Comparison of ENCODE assay signal across 23 cellular contexts in genomic region chr3:58557496-58557895, GRCh38. TPM values are rescaled to one million over a fixed set of nuclear protein-coding genes. Genes with fewer than 3 reads are reported as not detected.
"Had no signal": no experiment of that assay in that cellular context is flagged by ENCODE, and none has a peak within 500 bp of the region (broad histone marks: within the 10 kb centered on the region; RNA-seq: fewer than 3 reads in every experiment).

No MANE protein-coding gene starts in this region.

- H3K4me1 ChIP-seq: psoas muscle had no signal

- H3K36me3 ChIP-seq: brain microvascular endothelial cell had no signal

- H3K27ac ChIP-seq: brain microvascular endothelial cell, esophagus muscularis mucosa, heart right ventricle, psoas muscle had no signal

- H3K4me1 Mint-ChIP-seq: activated CD4-positive, alpha-beta T cell treated with anti-CD3 and anti-CD28 coated beads for 36 hours; activated naive CD8-positive, alpha-beta T cell treated with anti-CD3 and anti-CD28 coated beads for 36 hours; central memory CD8-positive, alpha-beta T cell; immature natural killer cell; stimulated activated naive CD8-positive, alpha-beta T cell treated with anti-CD3 and anti-CD28 coated beads, Interleukin-15, amount 100 ng/mL, for 72 hours had no signal

- DNase-seq: activated CD4-positive, alpha-beta memory T cell treated with anti-CD3 and anti-CD28 coated beads for 36 hours; activated CD4-positive, alpha-beta T cell treated with anti-CD3 and anti-CD28 coated beads for 36 hours; activated naive CD8-positive, alpha-beta T cell treated with anti-CD3 and anti-CD28 coated beads for 36 hours; activated T-cell treated with anti-CD3 and anti-CD28 coated beads for 4 hours; brain microvascular endothelial cell; cortex of kidney; effector CD8-positive, alpha-beta T cell; heart right ventricle; immature natural killer cell; kidney glomerular epithelial cell; psoas muscle; right cardiac atrium; small intestine; stimulated activated CD4-positive, alpha-beta T cell treated with anti-CD3 and anti-CD28 coated beads, Interleukin-15, amount 100 ng/mL, for 24 hours; stimulated activated CD4-positive, alpha-beta T cell treated with anti-CD3 and anti-CD28 coated beads, Interleukin-2, amount 100 ng/mL, for 48 hours; stimulated activated naive CD8-positive, alpha-beta T cell treated with anti-CD3 and anti-CD28 coated beads, Interleukin-15, amount 100 ng/mL, for 72 hours; trophoblast cell had no signal

- H3K27me3 Mint-ChIP-seq: activated CD4-positive, alpha-beta memory T cell treated with anti-CD3 and anti-CD28 coated beads for 36 hours; activated naive CD8-positive, alpha-beta T cell treated with anti-CD3 and anti-CD28 coated beads for 36 hours had no signal

- H3K9me3 Mint-ChIP-seq: activated CD4-positive, alpha-beta memory T cell treated with anti-CD3 and anti-CD28 coated beads for 36 hours; activated naive CD8-positive, alpha-beta T cell treated with anti-CD3 and anti-CD28 coated beads for 36 hours; central memory CD8-positive, alpha-beta T cell; immature natural killer cell; neural crest cell; T-helper 2 cell treated with Interferon-gamma antibody and Interleukin-4, amounts not matched to agents 5 μg/mL and 100 μg/mL, for 36 hours had no signal

- H3K9me3 ChIP-seq: psoas muscle had no signal

- H3K27ac Mint-ChIP-seq: activated CD4-positive, alpha-beta memory T cell treated with anti-CD3 and anti-CD28 coated beads for 36 hours; activated CD4-positive, alpha-beta T cell treated with anti-CD3 and anti-CD28 coated beads for 36 hours; activated naive CD8-positive, alpha-beta T cell treated with anti-CD3 and anti-CD28 coated beads for 36 hours; immature natural killer cell; T-helper 2 cell treated with Interferon-gamma antibody and Interleukin-4, amounts not matched to agents 5 μg/mL and 100 μg/mL, for 36 hours had no signal

- H3K27me3 ChIP-seq: brain microvascular endothelial cell, esophagus muscularis mucosa, heart right ventricle had no signal

- H3K36me3 Mint-ChIP-seq: activated CD4-positive, alpha-beta memory T cell treated with anti-CD3 and anti-CD28 coated beads for 36 hours; activated naive CD8-positive, alpha-beta T cell treated with anti-CD3 and anti-CD28 coated beads for 36 hours; immature natural killer cell; WTC11 had no signal

- H3K4me3 Mint-ChIP-seq: activated CD4-positive, alpha-beta memory T cell treated with anti-CD3 and anti-CD28 coated beads for 36 hours; activated CD4-positive, alpha-beta T cell treated with anti-CD3 and anti-CD28 coated beads for 36 hours; activated naive CD8-positive, alpha-beta T cell treated with anti-CD3 and anti-CD28 coated beads for 36 hours; central memory CD8-positive, alpha-beta T cell; immature natural killer cell; neural crest cell; stimulated activated naive CD8-positive, alpha-beta T cell treated with anti-CD3 and anti-CD28 coated beads, Interleukin-15, amount 100 ng/mL, for 72 hours; T-helper 2 cell treated with Interferon-gamma antibody and Interleukin-4, amounts not matched to agents 5 μg/mL and 100 μg/mL, for 36 hours; WTC11 had no signal

- H3K4me3 ChIP-seq: esophagus muscularis mucosa, heart right ventricle, psoas muscle had no signal

RNA-seq across cellular contexts. Expression of gene FAM107A, which starts 19.7 kb away (rescaled TPM):
- total RNA-seq: activated CD4-positive, alpha-beta memory T cell treated with anti-CD3 and anti-CD28 coated beads for 36 hours; activated CD4-positive, alpha-beta T cell treated with anti-CD3 and anti-CD28 coated beads for 36 hours; activated naive CD8-positive, alpha-beta T cell treated with anti-CD3 and anti-CD28 coated beads for 36 hours; osteoblast had no signal
- polyA plus RNA-seq: immature natural killer cell had no signal

RNA-seq across cellular contexts. Expression of gene ACOX2, which starts 20.5 kb away (rescaled TPM):
- total RNA-seq: activated CD4-positive, alpha-beta memory T cell treated with anti-CD3 and anti-CD28 coated beads for 36 hours; activated CD4-positive, alpha-beta T cell treated with anti-CD3 and anti-CD28 coated beads for 36 hours; activated naive CD8-positive, alpha-beta T cell treated with anti-CD3 and anti-CD28 coated beads for 36 hours had no signal
- polyA plus RNA-seq: immature natural killer cell had no signal
